ENCODE assay signal across 13 cellular contexts in genomic region chr5:39080168-39080567, GRCh38. TPM values are rescaled to one million over a fixed set of nuclear protein-coding genes. Genes with fewer than 3 reads are reported as not detected.
A peak's percentile ranks its signal among the peaks of the same experiment; 100 is the strongest.
DNase-seq lines count a peak whose midpoint lies in the region; ATAC-seq and TF ChIP-seq lines count a peak whose summit lies in the region.
"Had no signal": no experiment of that assay in that cellular context is flagged by ENCODE, and none has a peak within 500 bp of the region (broad histone marks: within the 10 kb centered on the region; RNA-seq: fewer than 3 reads in every experiment).

No MANE protein-coding gene starts in this region.

- no peak for TF ChIP-seq POLR2A in GM18505 (IDR thresholded peaks at IDR 0.05; ENCODE audit: borderline replicate concordance, extremely low read depth, insufficient read depth, insufficient read length)

- H3K27me3 ChIP-seq in SK-N-SH (ENCODE audit: insufficient read depth), result no peaks in the 10 kb centered on the region; the same call in 1 of the 2 replicates
- H3K27me3 ChIP-seq in RWPE2 (ENCODE audit: insufficient read depth, poor library complexity, severe bottlenecking), result no peaks in the 10 kb centered on the region
- H3K27me3 ChIP-seq in foreskin keratinocyte, result no peaks in the 10 kb centered on the region
- no peaks in the 10 kb centered on the region for H3K27me3 ChIP-seq in thoracic aorta (replicated peaks; ENCODE audit: insufficient read depth)
- H3K27me3 ChIP-seq: Peyer's patch had no signal

- H3K9me2 ChIP-seq in SK-N-SH, result no peaks in the 10 kb centered on the region; the same call in 1 of the 2 replicates

- DNase-seq in SK-N-SH (no peak), RWPE2 (ENCODE audit: low spot score) (no peak), foreskin keratinocyte (peak in 1 of 2 donors; percentile 33), thoracic aorta (ENCODE audit: low spot score) (no peak), SHP77 treated with DMSO at 0.1 percent for 48 hours (lab: John Stamatoyannopoulos, UW) (no peak), NCI-H1417 (lab: John Stamatoyannopoulos, UW) (no peak)
- DNase-seq: COR-L47, NCI-H2107, SIG-M5 had no signal

- no peaks in the 10 kb centered on the region for H4K20me1 ChIP-seq in SK-N-SH (ENCODE audit: insufficient read depth)

- H2AFZ ChIP-seq in SK-N-SH (ENCODE audit: low read depth), result no peak overlapping the region

- H3K4me3 ChIP-seq in SK-N-SH (ENCODE audit: low read depth in 2 of 2, low read length in 1 of 2) (no peak overlapping the region), RWPE2 (ENCODE audit: severe bottlenecking) (no peak overlapping the region), thoracic aorta (peak overlapping the region; percentile 46)
- H3K4me3 ChIP-seq: Peyer's patch had no signal

- no peak for TF ChIP-seq CTCF in SK-N-SH (IDR thresholded peaks at IDR 0.05)
- TF ChIP-seq CTCF in RWPE2 (IDR thresholded peaks at IDR 0.05; ENCODE audit: poor library complexity, severe bottlenecking), result no peak
- TF ChIP-seq CTCF in foreskin keratinocyte (conservative IDR thresholded peaks at IDR 0.05), result no peak
- TF ChIP-seq CTCF in thoracic aorta (IDR thresholded peaks at IDR 0.05), result no peak

- peaks cover 19% of the 10 kb centered on the region for H3F3A ChIP-seq in SK-N-SH (replicated peaks; ENCODE audit: insufficient read depth)

- H3K4me1 ChIP-seq in SK-N-SH (ENCODE audit: control insufficient read depth in 1 of 2, insufficient read depth in 2 of 2, low read depth in 1 of 2, low read length in 1 of 2), result peaks cover 0 to 4% of the 10 kb centered on the region in 2 experiments; a peak in 2 of 4 replicates
- peaks cover 30% of the 10 kb centered on the region for H3K4me1 ChIP-seq in RWPE2 (ENCODE audit: insufficient read depth, poor library complexity, severe bottlenecking)
- H3K4me1 ChIP-seq in foreskin keratinocyte, result peaks cover 26% of the 10 kb centered on the region
- peaks cover 0 to 17% of the 10 kb centered on the region in 2 donors for H3K4me1 ChIP-seq in thoracic aorta (ENCODE audit: control insufficient read depth in 1 of 2, low read depth in 2 of 2)

- POLR2A ChIA-PET in SK-N-SH (lab: Yijun Ruan, JAX), result no interaction called here

- CTCF ChIA-PET in SK-N-SH (lab: Yijun Ruan, JAX), result interaction anchor here (0.6 to 3.1 kb wide), 29 partner anchors 7 to 872 kb away, joined by 3 to 21 read pairs (median 5); no protein-coding TSS in a partner anchor

- TF ChIP-seq EP300 in SK-N-SH (IDR thresholded peaks at IDR 0.05; ENCODE audit: borderline replicate concordance in 1 of 2, low read depth in 1 of 2, low read length in 1 of 2), result no peak

- H3K27ac ChIP-seq in SK-N-SH (ENCODE audit: low read depth in 2 of 2, low read length in 1 of 2) (no peak overlapping the region), RWPE2 (ENCODE audit: poor library complexity, severe bottlenecking) (peak overlapping the region; percentile 36), foreskin keratinocyte (no peak overlapping the region), thoracic aorta (no peak overlapping the region)
- H3K27ac ChIP-seq: 22Rv1, Peyer's patch had no signal

- peaks cover 4% of the 10 kb centered on the region; the same call in 1 of the 2 replicates for H3K79me2 ChIP-seq in SK-N-SH (ENCODE audit: insufficient read depth)

- no peak overlapping the region for H3K9ac ChIP-seq in SK-N-SH

- TF ChIP-seq RAD21 in SK-N-SH (IDR thresholded peaks at IDR 0.05; ENCODE audit: low read length), result no peak

- no peak overlapping the region for H3K4me2 ChIP-seq in SK-N-SH

- whole genome bisulfite sequencing in SK-N-SH (ENCODE audit: low lambda C conversion rate), result 16% methylated on average over 2 of the region's 2 CpGs

- H3K36me3 ChIP-seq in SK-N-SH (replicated peaks in 1 of 2; ENCODE audit: control insufficient read depth in 1 of 2, insufficient read depth in 2 of 2, low read length in 1 of 2), result peaks cover 0 to 3% of the 10 kb centered on the region in 2 experiments
- no peaks in the 10 kb centered on the region for H3K36me3 ChIP-seq in RWPE2 (ENCODE audit: low read depth)
- H3K36me3 ChIP-seq in thoracic aorta, result no peaks in the 10 kb centered on the region
- H3K36me3 ChIP-seq: Peyer's patch had no signal

- no peak for ATAC-seq in SK-N-SH treated with all-trans-retinoic acid at 6 μM for 48 hours
- peak; percentile 49; the same call in 2 of the 3 replicates for ATAC-seq in RWPE2 (ENCODE audit: low read depth)
- peak; percentile 51 for ATAC-seq in foreskin keratinocyte
- no peak for ATAC-seq in thoracic aorta (ENCODE audit: insufficient number of reproducible peaks, low FRiP score, low read depth)
- no peak for ATAC-seq in GM18505 (IDR thresholded peaks at IDR 0.05; ENCODE audit: unreplicated experiment)

- H3K9me3 ChIP-seq in SK-N-SH (no peaks in the 10 kb centered on the region), RWPE2 (ENCODE audit: severe bottlenecking) (no peaks in the 10 kb centered on the region), thoracic aorta (no peaks in the 10 kb centered on the region)
- H3K9me3 ChIP-seq: Peyer's patch had no signal

TF ChIP-seq in SK-N-SH, 30 proteins besides CTCF, POLR2A, EP300 and RAD21:
- TF ChIP-seq FOXM1 (IDR thresholded peaks at IDR 0.05; ENCODE audit: low read depth), result no peak
- TF ChIP-seq, protein P1, sequence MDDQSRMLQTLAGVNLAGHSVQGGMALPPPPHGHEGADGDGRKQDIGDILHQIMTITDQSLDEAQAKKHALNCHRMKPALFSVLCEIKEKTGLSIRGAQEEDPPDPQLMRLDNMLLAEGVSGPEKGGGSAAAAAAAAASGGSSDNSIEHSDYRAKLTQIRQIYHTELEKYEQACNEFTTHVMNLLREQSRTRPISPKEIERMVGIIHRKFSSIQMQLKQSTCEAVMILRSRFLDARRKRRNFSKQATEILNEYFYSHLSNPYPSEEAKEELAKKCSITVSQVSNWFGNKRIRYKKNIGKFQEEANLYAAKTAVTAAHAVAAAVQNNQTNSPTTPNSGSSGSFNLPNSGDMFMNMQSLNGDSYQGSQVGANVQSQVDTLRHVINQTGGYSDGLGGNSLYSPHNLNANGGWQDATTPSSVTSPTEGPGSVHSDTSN (IDR thresholded peaks at IDR 0.05), result 0 out of 2 replicates have a peak, but pooled peaks have one; percentile 8

TF ChIP-seq in SK-N-SH treated with all-trans-retinoic acid at 6 μM for 48 hours, 23 proteins besides CTCF, POLR2A, EP300 and RAD21 (continues in another document):
- TF ChIP-seq ISL1 (CRISPR knock-in tag; IDR thresholded peaks at IDR 0.05) (no peak), ZC3H10 (CRISPR knock-in tag; IDR thresholded peaks at IDR 0.05) (no peak), PATZ1 (CRISPR knock-in tag; IDR thresholded peaks at IDR 0.05; ENCODE audit: borderline replicate concordance) (no peak)
- TF ChIP-seq, protein P2, sequence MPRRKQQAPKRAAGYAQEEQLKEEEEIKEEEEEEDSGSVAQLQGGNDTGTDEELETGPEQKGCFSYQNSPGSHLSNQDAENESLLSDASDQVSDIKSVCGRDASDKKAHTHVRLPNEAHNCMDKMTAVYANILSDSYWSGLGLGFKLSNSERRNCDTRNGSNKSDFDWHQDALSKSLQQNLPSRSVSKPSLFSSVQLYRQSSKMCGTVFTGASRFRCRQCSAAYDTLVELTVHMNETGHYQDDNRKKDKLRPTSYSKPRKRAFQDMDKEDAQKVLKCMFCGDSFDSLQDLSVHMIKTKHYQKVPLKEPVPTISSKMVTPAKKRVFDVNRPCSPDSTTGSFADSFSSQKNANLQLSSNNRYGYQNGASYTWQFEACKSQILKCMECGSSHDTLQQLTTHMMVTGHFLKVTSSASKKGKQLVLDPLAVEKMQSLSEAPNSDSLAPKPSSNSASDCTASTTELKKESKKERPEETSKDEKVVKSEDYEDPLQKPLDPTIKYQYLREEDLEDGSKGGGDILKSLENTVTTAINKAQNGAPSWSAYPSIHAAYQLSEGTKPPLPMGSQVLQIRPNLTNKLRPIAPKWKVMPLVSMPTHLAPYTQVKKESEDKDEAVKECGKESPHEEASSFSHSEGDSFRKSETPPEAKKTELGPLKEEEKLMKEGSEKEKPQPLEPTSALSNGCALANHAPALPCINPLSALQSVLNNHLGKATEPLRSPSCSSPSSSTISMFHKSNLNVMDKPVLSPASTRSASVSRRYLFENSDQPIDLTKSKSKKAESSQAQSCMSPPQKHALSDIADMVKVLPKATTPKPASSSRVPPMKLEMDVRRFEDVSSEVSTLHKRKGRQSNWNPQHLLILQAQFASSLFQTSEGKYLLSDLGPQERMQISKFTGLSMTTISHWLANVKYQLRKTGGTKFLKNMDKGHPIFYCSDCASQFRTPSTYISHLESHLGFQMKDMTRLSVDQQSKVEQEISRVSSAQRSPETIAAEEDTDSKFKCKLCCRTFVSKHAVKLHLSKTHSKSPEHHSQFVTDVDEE (CRISPR knock-in tag; IDR thresholded peaks at IDR 0.05), result no peak
- TF ChIP-seq, protein P3, sequence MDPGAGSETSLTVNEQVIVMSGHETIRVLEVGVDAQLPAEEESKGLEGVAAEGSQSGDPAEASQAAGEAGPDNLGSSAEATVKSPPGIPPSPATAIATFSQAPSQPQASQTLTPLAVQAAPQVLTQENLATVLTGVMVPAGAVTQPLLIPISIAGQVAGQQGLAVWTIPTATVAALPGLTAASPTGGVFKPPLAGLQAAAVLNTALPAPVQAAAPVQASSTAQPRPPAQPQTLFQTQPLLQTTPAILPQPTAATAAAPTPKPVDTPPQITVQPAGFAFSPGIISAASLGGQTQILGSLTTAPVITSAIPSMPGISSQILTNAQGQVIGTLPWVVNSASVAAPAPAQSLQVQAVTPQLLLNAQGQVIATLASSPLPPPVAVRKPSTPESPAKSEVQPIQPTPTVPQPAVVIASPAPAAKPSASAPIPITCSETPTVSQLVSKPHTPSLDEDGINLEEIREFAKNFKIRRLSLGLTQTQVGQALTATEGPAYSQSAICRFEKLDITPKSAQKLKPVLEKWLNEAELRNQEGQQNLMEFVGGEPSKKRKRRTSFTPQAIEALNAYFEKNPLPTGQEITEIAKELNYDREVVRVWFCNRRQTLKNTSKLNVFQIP (CRISPR knock-in tag; IDR thresholded peaks at IDR 0.05; ENCODE audit: borderline replicate concordance, low read depth), result no peak

RNA-seq across cellular contexts. Expression of gene RICTOR, which starts 6.0 kb away (rescaled TPM):
- polyA plus RNA-seq in SK-N-SH (2012; rRNA removed) (1.6 and 2.6 TPM in 2 replicates), foreskin keratinocyte (1.2 and 1.5 TPM in 2 replicates)
- polyA plus RNA-seq in SK-N-SH (2012; cell fraction: cytosol; rRNA removed), result 1.8 and 1.9 TPM in 2 replicates
- 3.3 and 9.0 TPM in 2 replicates for polyA plus RNA-seq in SK-N-SH (2012; cell fraction: nucleus; rRNA removed)
- total RNA-seq in foreskin keratinocyte (13.0 and 15.0 TPM in 2 replicates), thoracic aorta (10 to 100 TPM; 35.6 to 50.4 TPM)

Comparison
In these comparisons a context has a peak if more than half of its experiments do, and no peak if none do; other contexts are left out.
1. ATAC-seq: peak in RWPE2 (single experiment) and foreskin keratinocyte (single experiment); none in SK-N-SH treated with all-trans-retinoic acid at 6 μM for 48 hours (single experiment), thoracic aorta (single experiment) and GM18505 (single experiment).